7 cellular contexts compared by ENCODE assay signal in the genomic region with DNA sequence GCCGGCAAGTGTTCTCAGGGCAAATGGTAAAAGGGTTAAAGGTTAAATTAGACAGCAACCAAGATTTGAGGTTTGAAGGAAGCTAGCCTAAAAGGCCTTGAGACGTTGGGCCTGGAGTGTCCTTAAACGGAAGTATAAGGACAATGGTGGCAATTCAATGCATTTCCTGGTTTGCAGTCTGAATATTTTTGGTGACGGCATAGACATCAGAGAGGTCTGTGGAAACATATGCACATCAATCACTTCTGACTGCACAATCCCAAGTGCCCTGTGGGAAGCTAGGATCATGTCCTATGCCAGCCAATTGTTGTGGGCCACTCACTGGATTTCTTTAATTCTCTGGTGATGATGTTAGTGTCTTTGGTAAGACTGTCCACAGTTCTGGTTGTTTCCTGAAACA.
"Had no signal": no experiment of that assay in that cellular context is flagged by ENCODE, and none has a peak within 500 bp of the region (broad histone marks: within the 10 kb centered on the region; RNA-seq: fewer than 3 reads in every experiment).

No MANE protein-coding gene starts in this region.

- DNase-seq: H9, HCEC 1CT, HFFc6 had no signal

- H3K27ac ChIP-seq: HL-60 had no signal

- H3K27ac Mint-ChIP-seq: GM23338, H9, HFFc6, IgD-negative memory B cell had no signal

- H3K9me3 Mint-ChIP-seq: HFFc6, IgD-negative memory B cell had no signal

- H3K4me2 ChIP-seq: GM23338 had no signal

- H3K4me3 ChIP-seq: GM23338 had no signal

- H3K4me3 Mint-ChIP-seq: GM23338, H9, HFFc6, IgD-negative memory B cell had no signal

- ATAC-seq: GM23338, HepG2 had no signal

- H3K4me1 Mint-ChIP-seq: IgD-negative memory B cell had no signal

- H2AFZ ChIP-seq: GM23338 had no signal
